In genomic region chr20:47275548-47275947, GRCh38 we compare ENCODE assay signal across 3 cellular contexts.
TF ChIP-seq lines count a peak whose summit lies in the region.

No MANE protein-coding gene starts in this region.

TF ChIP-seq in SK-N-SH, 30 proteins besides CTCF, POLR2A, EP300 and RAD21 (continued from another document):
- no peak for TF ChIP-seq MAX (IDR thresholded peaks at IDR 0.05; ENCODE audit: low read depth)
TF ChIP-seq in SK-N-SH: peak in this region for 0.

TF ChIP-seq in SK-N-SH treated with all-trans-retinoic acid at 6 μM for 48 hours, 23 proteins besides CTCF, POLR2A, EP300 and RAD21 (continued from another document):
- no peak for TF ChIP-seq CSRNP3 (CRISPR knock-in tag; IDR thresholded peaks at IDR 0.05)
- TF ChIP-seq ZNF8 (CRISPR knock-in tag; IDR thresholded peaks at IDR 0.05) = no peak
- no peak for TF ChIP-seq ZC3H10 (CRISPR knock-in tag; IDR thresholded peaks at IDR 0.05)

TF ChIP-seq in WTC11, 78 proteins besides CTCF, POLR2A, EP300 and RAD21 (continued from another document):
- TF ChIP-seq USF2 (CRISPR knock-in tag; IDR thresholded peaks at IDR 0.05) = no peak
- TF ChIP-seq E2F4 (CRISPR knock-in tag; IDR thresholded peaks at IDR 0.05; ENCODE audit: borderline replicate concordance, low read depth) = no peak
- TF ChIP-seq ZNF512 (CRISPR knock-in tag; IDR thresholded peaks at IDR 0.05; ENCODE audit: borderline replicate concordance) = no peak
